In genomic region chr20:61671559-61671958, GRCh38 we compare ENCODE assay signal across 31 cellular contexts.
"Had no signal": no experiment of that assay in that cellular context is flagged by ENCODE, and none has a peak within 500 bp of the region (broad histone marks: within the 10 kb centered on the region; RNA-seq: fewer than 3 reads in every experiment).

No MANE protein-coding gene starts in this region.

- H3K4me1 ChIP-seq: ascending aorta had no signal

- H3K9me3 ChIP-seq: ascending aorta had no signal

- H3K36me3 ChIP-seq: ascending aorta, cardiac muscle cell had no signal

- H3K27ac ChIP-seq: ascending aorta, cardiac muscle cell, VCaP had no signal

- DNase-seq: activated B cell treated with CpG ODN at 0.5 μM for 24 hours; activated CD4-positive, alpha-beta memory T cell treated with anti-CD3 and anti-CD28 coated beads for 36 hours; activated CD4-positive, alpha-beta T cell treated with anti-CD3 and anti-CD28 coated beads for 4 hours; activated CD4-positive, alpha-beta T cell treated with anti-CD3 and anti-CD28 coated beads, Interleukin-2, amount 10 ng/mL, durations not matched to agents 24 days and 14 days; activated CD4-positive, alpha-beta T cell treated with anti-CD3 and anti-CD28 coated beads, Interleukin-2, amount 50 U/mL, for 1 hour; activated CD4-positive, alpha-beta T cell treated with anti-CD3 and anti-CD28 coated beads, Interleukin-2, amount 50 U/mL, for 4 hours; activated CD4-positive, CD25-positive, alpha-beta regulatory T cell treated with anti-CD3 and anti-CD28 coated beads, Interleukin-2, amount 50 U/mL, for 72 hours; activated CD8-positive, alpha-beta memory T cell treated with anti-CD3 and anti-CD28 coated beads, Interleukin-2, amount 50 U/mL, for 4 hours; activated CD8-positive, alpha-beta T cell treated with anti-CD3 and anti-CD28 coated beads for 36 hours; activated effector memory CD4-positive, alpha-beta T cell treated with anti-CD3 and anti-CD28 coated beads, Interleukin-2, amount 50 U/mL, for 16 hours; activated naive CD4-positive, alpha-beta T cell treated with anti-CD3 and anti-CD28 coated beads, Interleukin-2, amount 10 ng/mL, durations not matched to agents 7 days and 5 days; activated naive CD4-positive, alpha-beta T cell treated with Interleukin-2 at 50 U/mL for 16 hours; activated naive CD8-positive, alpha-beta T cell treated with anti-CD3 and anti-CD28 coated beads, Interleukin-2, amount 10 ng/mL, durations not matched to agents 7 days and 5 days; activated naive CD8-positive, alpha-beta T cell treated with anti-CD3 and anti-CD28 coated beads, Interleukin-2, amount 50 U/mL, for 24 hours; activated T-cell treated with anti-CD3 and anti-CD28 coated beads for 4 hours; activated T-cell treated with anti-CD3 and anti-CD28 coated beads, Interleukin-2, amount 50 U/mL, for 1 hour; activated T-cell treated with anti-CD3 and anti-CD28 coated beads, Interleukin-2, amount 50 U/mL, for 4 hours; activated T-cell treated with anti-CD3 and anti-CD28 coated beads, Interleukin-2, amount 50 U/mL, for 72 hours; amygdala; anterior cingulate cortex; caudate nucleus; cerebellar nuclear complex; T-helper 1 cell; T-helper 2 cell; T-helper 9 cell had no signal

- ATAC-seq: activated CD8-positive, alpha-beta T cell treated with anti-CD3 and anti-CD28 coated beads for 36 hours; activated naive CD8-positive, alpha-beta T cell treated with anti-CD3 and anti-CD28 coated beads, Interleukin-2, amount 50 U/mL, for 24 hours; activated T-cell treated with anti-CD3 and anti-CD28 coated beads, Interleukin-2, amount 50 U/mL, for 4 hours; activated T-cell treated with anti-CD3 and anti-CD28 coated beads, Interleukin-2, amount 50 U/mL, for 72 hours; activated T-helper 17 cell treated with anti-CD3 and anti-CD28 coated beads, Interleukin-2, amount 50 U/mL, for 72 hours had no signal

- FAIRE-seq: bronchial epithelial cell, TTC549 had no signal

- H3K4me3 ChIP-seq: ascending aorta, cardiac muscle cell had no signal

- H3K27me3 ChIP-seq: ascending aorta, cardiac muscle cell had no signal
